Comparison of ENCODE assay signal across 1 cellular context in genomic region chr7:130420943-130421578, GRCh38.
TF ChIP-seq lines count a peak whose summit lies in the region.

No MANE protein-coding gene starts in this region.

TF ChIP-seq in WTC11, 78 proteins besides CTCF, POLR2A, EP300 and RAD21 (continued from another document):
- TF ChIP-seq PREB (CRISPR knock-in tag; IDR thresholded peaks at IDR 0.05; ENCODE audit: borderline replicate concordance) (no peak), TEAD4 (CRISPR knock-in tag; IDR thresholded peaks at IDR 0.05) (no peak), CDX4 (CRISPR knock-in tag; IDR thresholded peaks at IDR 0.05; ENCODE audit: borderline replicate concordance) (no peak), HMGA2 (CRISPR knock-in tag; IDR thresholded peaks at IDR 0.05) (no peak), STAT6 (CRISPR knock-in tag; conservative IDR thresholded peaks at IDR 0.05; ENCODE audit: low read depth) (no peak), NFYB (CRISPR knock-in tag; conservative IDR thresholded peaks at IDR 0.05; ENCODE audit: low read depth) (no peak), FOXP1 (CRISPR knock-in tag; IDR thresholded peaks at IDR 0.05; ENCODE audit: borderline replicate concordance) (no peak), JUN (CRISPR knock-in tag; IDR thresholded peaks at IDR 0.05) (no peak), MYBL2 (CRISPR knock-in tag; IDR thresholded peaks at IDR 0.05) (no peak)
